1 cellular context compared by ENCODE assay signal in genomic region chrX:118348186-118348810, GRCh38.
TF ChIP-seq lines count a peak whose summit lies in the region.

No MANE protein-coding gene starts in this region.

TF ChIP-seq in HCT116, 20 proteins besides CTCF, POLR2A, EP300 and RAD21 (continued from another document):
- TF ChIP-seq, protein P1, sequence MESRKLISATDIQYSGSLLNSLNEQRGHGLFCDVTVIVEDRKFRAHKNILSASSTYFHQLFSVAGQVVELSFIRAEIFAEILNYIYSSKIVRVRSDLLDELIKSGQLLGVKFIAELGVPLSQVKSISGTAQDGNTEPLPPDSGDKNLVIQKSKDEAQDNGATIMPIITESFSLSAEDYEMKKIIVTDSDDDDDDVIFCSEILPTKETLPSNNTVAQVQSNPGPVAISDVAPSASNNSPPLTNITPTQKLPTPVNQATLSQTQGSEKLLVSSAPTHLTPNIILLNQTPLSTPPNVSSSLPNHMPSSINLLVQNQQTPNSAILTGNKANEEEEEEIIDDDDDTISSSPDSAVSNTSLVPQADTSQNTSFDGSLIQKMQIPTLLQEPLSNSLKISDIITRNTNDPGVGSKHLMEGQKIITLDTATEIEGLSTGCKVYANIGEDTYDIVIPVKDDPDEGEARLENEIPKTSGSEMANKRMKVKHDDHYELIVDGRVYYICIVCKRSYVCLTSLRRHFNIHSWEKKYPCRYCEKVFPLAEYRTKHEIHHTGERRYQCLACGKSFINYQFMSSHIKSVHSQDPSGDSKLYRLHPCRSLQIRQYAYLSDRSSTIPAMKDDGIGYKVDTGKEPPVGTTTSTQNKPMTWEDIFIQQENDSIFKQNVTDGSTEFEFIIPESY (IDR thresholded peaks at IDR 0.05; ENCODE audit: extremely low read depth, insufficient replicate concordance, low read length) = no peak
